ENCODE assay signal across 8 cellular contexts in genomic region chr7:139916717-139917395, GRCh38.
DNase-seq lines count a peak whose midpoint lies in the region; ATAC-seq, FAIRE-seq and TF ChIP-seq lines count a peak whose summit lies in the region.

No MANE protein-coding gene starts in this region.

- H3K36me3 Mint-ChIP-seq in activated T-helper 1 cell treated with anti-CD3 and anti-CD28 coated beads, Interleukin-12 subunit alpha, Interleukin-12 subunit beta, Interleukin-2, Interleukin-4 antibody, amounts not matched to agents 30 ng/mL and 10 ng/mL and 1 ng/mL, durations not matched to agents 14 hours and 24 hours and 36 hours (ENCODE audit: low read depth): no peaks in the 10 kb centered on the region

- H3K9me3 Mint-ChIP-seq in activated T-helper 1 cell treated with anti-CD3 and anti-CD28 coated beads, Interleukin-12 subunit alpha, Interleukin-12 subunit beta, Interleukin-2, Interleukin-4 antibody, amounts not matched to agents 30 ng/mL and 10 ng/mL and 1 ng/mL, durations not matched to agents 14 hours and 24 hours and 36 hours: no peaks in the 10 kb centered on the region

- intact Hi-C loops in activated T-helper 1 cell treated with anti-CD3 and anti-CD28 coated beads, Interleukin-12 subunit alpha, Interleukin-12 subunit beta, Interleukin-2, Interleukin-4 antibody, amounts not matched to agents 30 ng/mL and 10 ng/mL and 1 ng/mL, durations not matched to agents 14 hours and 24 hours and 36 hours (cut with micrococcal nuclease): loop anchor here (1.0 to 10.0 kb wide), 9 partner anchors 19 to 338 kb away; partner anchors contain the start of gene TBXAS1
- intact Hi-C loops in right lobe of liver (cut with DNase I): no loop called here
- intact Hi-C loops in upper lobe of right lung (cut with DNase I): no loop called here

- H3K4me1 Mint-ChIP-seq in activated T-helper 1 cell treated with anti-CD3 and anti-CD28 coated beads, Interleukin-12 subunit alpha, Interleukin-12 subunit beta, Interleukin-2, Interleukin-4 antibody, amounts not matched to agents 30 ng/mL and 10 ng/mL and 1 ng/mL, durations not matched to agents 14 hours and 24 hours and 36 hours (ENCODE audit: low read depth): peaks cover 29% of the 10 kb centered on the region

- H3K27ac ChIP-seq in AG04450 (ENCODE audit: low read depth, low read length) (peak overlapping the region; percentile 95), small intestine (ENCODE audit: low read depth in 1 of 2, low read length in 1 of 2) (peak overlapping the region in 1 of 2 donors; percentile 78), right lobe of liver (peak overlapping the region in 1 of 3 donors; percentile 14), upper lobe of right lung (no peak overlapping the region)

- H3K27ac Mint-ChIP-seq in activated T-helper 1 cell treated with anti-CD3 and anti-CD28 coated beads, Interleukin-12 subunit alpha, Interleukin-12 subunit beta, Interleukin-2, Interleukin-4 antibody, amounts not matched to agents 30 ng/mL and 10 ng/mL and 1 ng/mL, durations not matched to agents 14 hours and 24 hours and 36 hours: peak overlapping the region; percentile 74

- CTCF ChIA-PET in AG04450 (lab: Charles Lee): interaction anchor here (1.5 kb wide), 1 partner anchor 272 kb away, joined by 4 read pairs; no protein-coding TSS in a partner anchor

- no peaks in the 10 kb centered on the region for H3K27me3 ChIP-seq in AG04450 (ENCODE audit: control insufficient read depth, insufficient read depth, low read length)
- no peaks in the 10 kb centered on the region for H3K27me3 ChIP-seq in small intestine (ENCODE audit: control insufficient read depth in 2 of 2, insufficient read depth in 2 of 2, low read length in 2 of 2)
- no peaks in the 10 kb centered on the region for H3K27me3 ChIP-seq in right lobe of liver
- no peaks in the 10 kb centered on the region for H3K27me3 ChIP-seq in upper lobe of right lung

- H3K36me3 ChIP-seq in small intestine (ENCODE audit: control insufficient read depth in 2 of 2, insufficient read depth in 2 of 2, low read length in 2 of 2) (no peaks in the 10 kb centered on the region), right lobe of liver (no peaks in the 10 kb centered on the region), upper lobe of right lung (no peaks in the 10 kb centered on the region)

- H3K27me3 Mint-ChIP-seq in activated T-helper 1 cell treated with anti-CD3 and anti-CD28 coated beads, Interleukin-12 subunit alpha, Interleukin-12 subunit beta, Interleukin-2, Interleukin-4 antibody, amounts not matched to agents 30 ng/mL and 10 ng/mL and 1 ng/mL, durations not matched to agents 14 hours and 24 hours and 36 hours (ENCODE audit: insufficient read depth): peaks cover 2% of the 10 kb centered on the region

- H3K4me1 ChIP-seq in small intestine (ENCODE audit: control insufficient read depth in 2 of 2, insufficient read depth in 1 of 2, low read depth in 1 of 2, low read length in 1 of 2) (no peaks in the 10 kb centered on the region), right lobe of liver (peaks cover 0 to 13% (median 0%) of the 10 kb centered on the region in 4 donors), upper lobe of right lung (peaks cover 18% of the 10 kb centered on the region)

- H3K9me3 ChIP-seq in AG04450 (ENCODE audit: control insufficient read depth, insufficient read depth, low read length): no peaks in the 10 kb centered on the region
- no peaks in the 10 kb centered on the region for H3K9me3 ChIP-seq in small intestine (ENCODE audit: control insufficient read depth, low read depth)
- H3K9me3 ChIP-seq in right lobe of liver: no peaks in the 10 kb centered on the region
- no peaks in the 10 kb centered on the region for H3K9me3 ChIP-seq in upper lobe of right lung

- POLR2A ChIA-PET in AG04450 (lab: Yijun Ruan, JAX): interaction anchor here (1.0 to 3.7 kb wide), 8 partner anchors 20 to 237 kb away, joined by 3 to 40 read pairs (median 11); partner anchors contain the start of gene HIPK2

- DNase-seq in AG04450 (ENCODE audit: low read depth, low spot score): no peak
- DNase-seq in activated T-helper 1 cell treated with anti-CD3 and anti-CD28 coated beads, Interleukin-12 subunit alpha, Interleukin-12 subunit beta, Interleukin-2, Interleukin-4 antibody, amounts not matched to agents 30 ng/mL and 10 ng/mL and 1 ng/mL, durations not matched to agents 14 hours and 24 hours and 36 hours (ENCODE audit: low spot score): no peak
- DNase-seq in NCI-H187 treated with DMSO at 0.1 percent for 48 hours (lab: John Stamatoyannopoulos, UW): no peak
- no peak for DNase-seq in small intestine
- DNase-seq in right lobe of liver: no peak
- no peak for DNase-seq in upper lobe of right lung

- H3K4me3 Mint-ChIP-seq in activated T-helper 1 cell treated with anti-CD3 and anti-CD28 coated beads, Interleukin-12 subunit alpha, Interleukin-12 subunit beta, Interleukin-2, Interleukin-4 antibody, amounts not matched to agents 30 ng/mL and 10 ng/mL and 1 ng/mL, durations not matched to agents 14 hours and 24 hours and 36 hours: no peak overlapping the region

- FAIRE-seq in small intestine (lab: Jason Lieb, UNC): no peak

- ATAC-seq in GM19025 (IDR thresholded peaks at IDR 0.05; ENCODE audit: low read depth, unreplicated experiment): peak; percentile 60
- peak; percentile 69 for ATAC-seq in HG03064 (IDR thresholded peaks at IDR 0.05; ENCODE audit: low read depth, unreplicated experiment)
- ATAC-seq in right lobe of liver: no peak
- no peak for ATAC-seq in upper lobe of right lung

- TF ChIP-seq CTCF in AG04450 (IDR thresholded peaks at IDR 0.05; ENCODE audit: low read depth, low read length) (no peak), right lobe of liver (IDR thresholded peaks at IDR 0.05) (no peak), upper lobe of right lung (IDR thresholded peaks at IDR 0.05) (no peak)

- WGBS in small intestine, 3 donors: 76 to 91% (median 81%) methylated on average over 10 of the region's 10 CpGs
- 82% methylated on average over 5 of the region's 10 CpGs for WGBS in right lobe of liver (ENCODE audit: insufficient coverage, low coverage, low lambda C conversion rate, missing lambda C conversion rate)

- no peak for TF ChIP-seq POLR2A in right lobe of liver (IDR thresholded peaks at IDR 0.05)

- H3K4me3 ChIP-seq in AG04450 (ENCODE audit: low read depth, low read length) (no peak overlapping the region), small intestine (ENCODE audit: low read depth in 1 of 2, low read length in 2 of 2) (no peak overlapping the region), right lobe of liver (no peak overlapping the region), upper lobe of right lung (no peak overlapping the region)

Comparison
In these comparisons a context has a peak if more than half of its experiments do, and no peak if none do; other contexts are left out.
1. ATAC-seq: peak in GM19025 (single experiment) and HG03064 (single experiment); none in right lobe of liver (0 of 4) and upper lobe of right lung (single experiment).